8 cellular contexts compared by ENCODE assay signal in genomic region chr20:53621482-53622246, GRCh38. TPM values are rescaled to one million over a fixed set of nuclear protein-coding genes. Genes with fewer than 3 reads are reported as not detected.
DNase-seq lines count a peak whose midpoint lies in the region; ATAC-seq, FAIRE-seq and TF ChIP-seq lines count a peak whose summit lies in the region.

No MANE protein-coding gene starts in this region.

- TF ChIP-seq POLR2A in H54 (IDR thresholded peaks at IDR 0.05; ENCODE audit: low read depth, low read length) (no peak), Peyer's patch (IDR thresholded peaks at IDR 0.05) (no peak), transverse colon (IDR thresholded peaks at IDR 0.05) (no peak)

- WGBS in transverse colon (ENCODE audit: low coverage in 1 of 2), 2 donors = 13 to 30% methylated on average over 4 to 9 of the region's 9 CpGs

- intact Hi-C loops in transverse colon (cut with DNase I; ENCODE audit: low total_unique reads) = no loop called here

- H3K27me3 ChIP-seq in Peyer's patch = no peaks in the 10 kb centered on the region
- H3K27me3 ChIP-seq in transverse colon = no peaks in the 10 kb centered on the region

- H3K36me3 ChIP-seq in Peyer's patch (no peaks in the 10 kb centered on the region), transverse colon (no peaks in the 10 kb centered on the region)

- no peak for FAIRE-seq in H54 (lab: Jason Lieb, UNC)

- in situ Hi-C loops in transverse colon (cut with MboI; ENCODE audit: low pct_ligation_motif_present in 1 of 4, low pct_unique_long_range_greater_than_20kb in 1 of 4, low sequenced_read_pairs in 3 of 4) = no loop called here

- H3K4me3 ChIP-seq in Peyer's patch (no peak overlapping the region), transverse colon (peak overlapping the region in 1 of 4 donors; percentile 2)

- no peak for TF ChIP-seq EP300 in transverse colon (IDR thresholded peaks at IDR 0.05; ENCODE audit: low read depth)

- ATAC-seq in HG03095 (IDR thresholded peaks at IDR 0.05; ENCODE audit: unreplicated experiment) = no peak

- peak; percentile 96 for DNase-seq in AG09319 (ENCODE audit: extremely low read depth, low read depth)
- DNase-seq in H54 (ENCODE audit: insufficient read length, low spot score) = peak; percentile 30
- DNase-seq in Peyer's patch = peak in 2 of 3 donors; percentile 59 to 61
- DNase-seq in lung microvascular endothelial cell (ENCODE audit: low read depth in 2 of 2) = peak; percentile 44 to 88
- peak; percentile 39 for DNase-seq in transverse colon
- no peak for DNase-seq in putamen (ENCODE audit: low spot score)

- no peaks in the 10 kb centered on the region for H3K9me3 ChIP-seq in Peyer's patch
- no peaks in the 10 kb centered on the region for H3K9me3 ChIP-seq in transverse colon

- no peak for TF ChIP-seq CTCF in AG09319 (IDR thresholded peaks at IDR 0.05; ENCODE audit: low read depth, low read length)
- no peak for TF ChIP-seq CTCF in Peyer's patch (IDR thresholded peaks at IDR 0.05)
- TF ChIP-seq CTCF in transverse colon (IDR thresholded peaks at IDR 0.05) = no peak

- H3K4me1 ChIP-seq in Peyer's patch (peaks cover 5 to 32% (median 13%) of the 10 kb centered on the region in 4 donors), transverse colon (peaks cover 20 to 48% (median 28%) of the 10 kb centered on the region in 4 donors)

- H3K27ac ChIP-seq in Peyer's patch (peak overlapping the region; percentile 68 to 87 (median 82)), cingulate gyrus (ENCODE audit: low read depth, low read length) (peak overlapping the region; percentile 16), transverse colon (peak overlapping the region; percentile 89 to 96 (median 93))

RNA-seq across cellular contexts. Expression of gene ZNF217, which starts 28.0 kb away (rescaled TPM):
- total RNA-seq in Peyer's patch (10 to 100 TPM; 23.3 to 59.4 (median 43.4) TPM), lung microvascular endothelial cell (8.3 and 9.7 TPM in 2 replicates), transverse colon (10 to 100 TPM; 28.9 to 82.6 (median 46.0) TPM)

Comparison
In these comparisons a context has a peak if more than half of its experiments do, and no peak if none do; other contexts are left out.
1. H3K27ac ChIP-seq: peak in every context shown above with its lines; median percentile 93 in transverse colon; 82 in Peyer's patch; 16 in cingulate gyrus.